In the genomic region with DNA sequence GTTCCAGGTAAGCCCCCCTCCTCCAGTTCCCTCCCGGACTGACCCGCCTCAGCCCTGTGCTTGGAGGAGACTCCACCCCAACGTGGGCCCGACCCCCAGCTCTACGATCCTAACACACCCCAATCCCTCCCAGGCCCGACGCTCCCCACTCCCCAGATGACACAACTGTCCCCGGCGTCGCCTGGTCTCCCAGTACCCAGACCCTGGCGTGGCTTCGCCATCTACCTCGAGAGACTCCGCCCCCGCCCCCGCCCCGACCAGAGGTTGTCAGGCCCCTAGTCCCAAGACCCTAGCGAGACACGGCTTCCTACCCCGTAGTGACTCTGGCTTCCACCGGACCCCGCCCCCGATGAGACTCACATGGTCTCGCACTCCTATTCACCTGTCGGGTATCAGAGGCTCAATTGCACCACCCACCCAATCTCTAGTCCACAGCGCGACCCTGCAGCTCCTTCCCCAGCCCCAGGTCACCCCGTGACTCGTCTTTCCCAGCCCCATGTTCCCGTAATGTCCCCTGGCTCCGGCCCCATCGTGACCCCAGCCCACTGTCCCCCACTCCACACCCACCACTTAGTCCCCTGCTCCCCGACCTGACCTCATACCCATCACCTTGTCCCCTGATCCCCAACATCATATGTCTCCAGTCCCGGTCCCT, we compare ENCODE assay signal across 11 cellular contexts. TPM values are rescaled to one million over a fixed set of nuclear protein-coding genes. Genes with fewer than 3 reads are reported as not detected.
DNase-seq lines count a peak whose midpoint lies in the region; ATAC-seq and TF ChIP-seq lines count a peak whose summit lies in the region.
"Had no signal": no experiment of that assay in that cellular context is flagged by ENCODE, and none has a peak within 500 bp of the region (broad histone marks: within the 10 kb centered on the region; RNA-seq: fewer than 3 reads in every experiment).

No MANE protein-coding gene starts in this region.

- TF ChIP-seq POLR2A in body of pancreas (IDR thresholded peaks at IDR 0.05) (no peak), suprapubic skin (IDR thresholded peaks at IDR 0.05) (no peak)

- H3K27me3 ChIP-seq in body of pancreas: no peaks in the 10 kb centered on the region
- H3K27me3 ChIP-seq in lower lobe of right lung (ENCODE audit: low read depth): no peaks in the 10 kb centered on the region
- H3K27me3 ChIP-seq in suprapubic skin: no peaks in the 10 kb centered on the region

- H3K4me1 ChIP-seq in body of pancreas: peaks cover 30% of the 10 kb centered on the region
- peaks cover 50% of the 10 kb centered on the region for H3K4me1 ChIP-seq in lower lobe of right lung
- H3K4me1 ChIP-seq in suprapubic skin: peaks cover 30% of the 10 kb centered on the region

- intact Hi-C loops in body of pancreas (cut with DNase I): no loop called here
- intact Hi-C loops in lower lobe of right lung (cut with DNase I): no loop called here

- H3K9me3 ChIP-seq in body of pancreas: no peaks in the 10 kb centered on the region
- H3K9me3 ChIP-seq in lower lobe of right lung: no peaks in the 10 kb centered on the region
- no peaks in the 10 kb centered on the region for H3K9me3 ChIP-seq in suprapubic skin

- ATAC-seq in activated CD8-positive, alpha-beta memory T cell treated with anti-CD3 and anti-CD28 coated beads, Interleukin-2, amount 10 ng/mL, durations not matched to agents 7 days and 5 days: no peak
- ATAC-seq in body of pancreas (no peak), lower lobe of right lung (no peak), HG03045 (IDR thresholded peaks at IDR 0.05; ENCODE audit: unreplicated experiment) (no peak), GM21423 (IDR thresholded peaks at IDR 0.05; ENCODE audit: unreplicated experiment) (no peak)

- no peak overlapping the region for H3K4me3 ChIP-seq in body of pancreas
- H3K4me3 ChIP-seq in lower lobe of right lung: peak overlapping the region; percentile 60
- H3K4me3 ChIP-seq in suprapubic skin: peak overlapping the region; percentile 43

- no peak overlapping the region for H3K4me3 Mint-ChIP-seq in activated CD8-positive, alpha-beta memory T cell treated with anti-CD3 and anti-CD28 coated beads, Interleukin-2, amount 10 ng/mL, durations not matched to agents 7 days and 5 days

- no peak overlapping the region for H3K27ac Mint-ChIP-seq in activated CD8-positive, alpha-beta memory T cell treated with anti-CD3 and anti-CD28 coated beads, Interleukin-2, amount 10 ng/mL, durations not matched to agents 7 days and 5 days

- H3K36me3 ChIP-seq in body of pancreas (replicated peaks in 1 of 2; ENCODE audit: insufficient read depth in 1 of 2, low read depth in 2 of 2): no peaks in the 10 kb centered on the region
- H3K36me3 ChIP-seq in lower lobe of right lung: peaks cover 23% of the 10 kb centered on the region
- peaks cover 22% of the 10 kb centered on the region for H3K36me3 ChIP-seq in suprapubic skin

- H3K36me3 Mint-ChIP-seq in activated CD8-positive, alpha-beta memory T cell treated with anti-CD3 and anti-CD28 coated beads, Interleukin-2, amount 10 ng/mL, durations not matched to agents 7 days and 5 days: peaks cover 29% of the 10 kb centered on the region

- no peaks in the 10 kb centered on the region for H3K9me3 Mint-ChIP-seq in activated CD8-positive, alpha-beta memory T cell treated with anti-CD3 and anti-CD28 coated beads, Interleukin-2, amount 10 ng/mL, durations not matched to agents 7 days and 5 days (ENCODE audit: low read depth)

- H3K27me3 Mint-ChIP-seq in activated CD8-positive, alpha-beta memory T cell treated with anti-CD3 and anti-CD28 coated beads, Interleukin-2, amount 10 ng/mL, durations not matched to agents 7 days and 5 days: no peaks in the 10 kb centered on the region

- peaks cover 58% of the 10 kb centered on the region for H3K4me1 Mint-ChIP-seq in activated CD8-positive, alpha-beta memory T cell treated with anti-CD3 and anti-CD28 coated beads, Interleukin-2, amount 10 ng/mL, durations not matched to agents 7 days and 5 days

- TF ChIP-seq CTCF in body of pancreas (IDR thresholded peaks at IDR 0.05) (no peak), lower lobe of right lung (IDR thresholded peaks at IDR 0.05) (no peak), suprapubic skin (IDR thresholded peaks at IDR 0.05) (no peak)

- 52 to 67% methylated on average over 34 of the region's 34 CpGs for WGBS in body of pancreas, 2 donors
- 36% methylated on average over 34 of the region's 34 CpGs for WGBS in suprapubic skin

- TF ChIP-seq EP300 in suprapubic skin (IDR thresholded peaks at IDR 0.05): no peak

- CTCF ChIA-PET in activated CD8-positive, alpha-beta memory T cell treated with anti-CD3 and anti-CD28 coated beads, Interleukin-2, amount 10 ng/mL, durations not matched to agents 7 days and 5 days (lab: Charles Lee): interaction anchor here (1.8 kb wide), 1 partner anchor 10 kb away, joined by 7 read pairs; no protein-coding TSS in a partner anchor

- DNase-seq in activated CD8-positive, alpha-beta memory T cell treated with anti-CD3 and anti-CD28 coated beads for 24 hours: peak; percentile 52
- DNase-seq in activated CD8-positive, alpha-beta memory T cell treated with anti-CD3 and anti-CD28 coated beads, Interleukin-2, amount 10 ng/mL, durations not matched to agents 7 days and 5 days: no peak
- DNase-seq in body of pancreas (peak in 1 of 4 donors; percentile 31), lower lobe of right lung (no peak), suprapubic skin (ENCODE audit: low spot score in 2 of 2) (peak in 1 of 2 donors; percentile 79), SHP77 treated with DMSO at 0.1 percent for 48 hours (lab: John Stamatoyannopoulos, UW) (no peak)
- DNase-seq: ACHN, NCI-H2081, SIG-M5 had no signal

- peak overlapping the region; percentile 88 to 98 (median 96) for H3K27ac ChIP-seq in body of pancreas
- H3K27ac ChIP-seq in lower lobe of right lung: no peak overlapping the region
- no peak overlapping the region for H3K27ac ChIP-seq in suprapubic skin

RNA-seq across cellular contexts. Expression of gene CD37, which starts 2.9 kb away (rescaled TPM):
- total RNA-seq in activated CD8-positive, alpha-beta memory T cell treated with anti-CD3 and anti-CD28 coated beads, Interleukin-2, amount 10 ng/mL, durations not matched to agents 7 days and 5 days: 100 to 1,000 TPM; 126 to 177 TPM
- total RNA-seq in body of pancreas (1 to 10 TPM; 4.0 to 6.2 TPM), lower lobe of right lung (175 TPM), suprapubic skin (10 to 100 TPM in 1 of 4 donors, 1 to 10 TPM in 3; 2.9 to 25.7 (median 5.0) TPM)

RNA-seq across cellular contexts. Expression of gene SLC6A16, which starts 13.2 kb away (rescaled TPM):
- total RNA-seq in activated CD8-positive, alpha-beta memory T cell treated with anti-CD3 and anti-CD28 coated beads, Interleukin-2, amount 10 ng/mL, durations not matched to agents 7 days and 5 days: 1 to 10 TPM; 2.5 to 2.7 TPM
- total RNA-seq in body of pancreas: 1 to 10 TPM in 1 of 2 donors, under 1 TPM in 1; 0.99 to 1.6 TPM
- total RNA-seq in lower lobe of right lung: 4.9 TPM
- total RNA-seq in suprapubic skin: 1 to 10 TPM in 1 of 4 donors, under 1 TPM in 2, not detected in 1; 0.23 to 1.4 (median 0.34) TPM

RNA-seq across cellular contexts. Expression of gene TEAD2, which starts 24.1 kb away (rescaled TPM):
- not detected for total RNA-seq in activated CD8-positive, alpha-beta memory T cell treated with anti-CD3 and anti-CD28 coated beads, Interleukin-2, amount 10 ng/mL, durations not matched to agents 7 days and 5 days
- total RNA-seq in body of pancreas (10 to 100 TPM; 12.2 to 15.2 TPM), lower lobe of right lung (36.2 TPM), suprapubic skin (10 to 100 TPM; 10.6 to 15.4 (median 13.2) TPM)

RNA-seq across cellular contexts. Expression of gene DKKL1, which starts 25.5 kb away (rescaled TPM):
- not detected for total RNA-seq in activated CD8-positive, alpha-beta memory T cell treated with anti-CD3 and anti-CD28 coated beads, Interleukin-2, amount 10 ng/mL, durations not matched to agents 7 days and 5 days
- total RNA-seq in body of pancreas (not detected), lower lobe of right lung (0.92 TPM), suprapubic skin (not detected)

RNA-seq across cellular contexts. Expression of gene KASH5, which starts 49.9 kb away (rescaled TPM):
- total RNA-seq in activated CD8-positive, alpha-beta memory T cell treated with anti-CD3 and anti-CD28 coated beads, Interleukin-2, amount 10 ng/mL, durations not matched to agents 7 days and 5 days: under 1 TPM in 1 of 2 experiments, not detected in 1; 0.64 TPM
- total RNA-seq in body of pancreas: 1 to 10 TPM in 1 of 2 donors, under 1 TPM in 1; 0.66 to 2.6 TPM
- 3.1 TPM for total RNA-seq in lower lobe of right lung
- not detected for total RNA-seq in suprapubic skin

Comparison
In these comparisons a context has a peak if more than half of its experiments do, and no peak if none do; other contexts are left out.
1. H3K27ac ChIP-seq: peak in body of pancreas (4 of 4); none in lower lobe of right lung (single experiment) and suprapubic skin (single experiment).
2. H3K4me3 ChIP-seq: peak in lower lobe of right lung (single experiment) and suprapubic skin (single experiment); none in body of pancreas (0 of 2).
3. RNA of gene TEAD2, which starts 24.1 kb away (total RNA-seq): 36.2 TPM in lower lobe of right lung (single experiment), 12.2 to 15.2 TPM in body of pancreas and 10.6 to 15.4 TPM in suprapubic skin; not detected in activated CD8-positive, alpha-beta memory T cell treated with anti-CD3 and anti-CD28 coated beads, Interleukin-2, amount 10 ng/mL, durations not matched to agents 7 days and 5 days; every median in the first group is over 10 times any median in the second.